ENCODE assay signal across 1 cellular context in the genomic region with DNA sequence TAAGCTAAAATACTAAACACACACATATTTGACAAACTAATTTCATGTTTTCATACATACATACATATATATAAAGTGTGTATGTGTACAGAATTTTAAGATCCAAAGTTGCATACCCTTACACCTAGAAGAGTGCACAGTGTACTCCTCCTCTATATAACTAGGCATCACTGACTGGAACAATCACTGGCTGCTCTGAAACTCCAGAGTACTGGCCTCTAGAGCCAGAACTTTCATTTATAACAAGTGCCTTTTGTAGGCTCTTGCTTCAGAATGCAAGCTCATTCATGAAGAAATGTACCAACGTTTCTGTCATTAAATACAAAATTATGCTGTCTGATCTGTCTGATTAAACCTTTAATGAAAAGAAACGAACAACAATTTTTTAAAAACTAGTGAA.
TF ChIP-seq lines count a peak whose summit lies in the region.

No MANE protein-coding gene starts in this region.

TF ChIP-seq in HepG2, 621 proteins besides CTCF, POLR2A, EP300 and RAD21:
- no peak for TF ChIP-seq ZNF674 (CRISPR knock-in tag; IDR thresholded peaks at IDR 0.05; ENCODE audit: low read depth)
- TF ChIP-seq, protein P1, sequence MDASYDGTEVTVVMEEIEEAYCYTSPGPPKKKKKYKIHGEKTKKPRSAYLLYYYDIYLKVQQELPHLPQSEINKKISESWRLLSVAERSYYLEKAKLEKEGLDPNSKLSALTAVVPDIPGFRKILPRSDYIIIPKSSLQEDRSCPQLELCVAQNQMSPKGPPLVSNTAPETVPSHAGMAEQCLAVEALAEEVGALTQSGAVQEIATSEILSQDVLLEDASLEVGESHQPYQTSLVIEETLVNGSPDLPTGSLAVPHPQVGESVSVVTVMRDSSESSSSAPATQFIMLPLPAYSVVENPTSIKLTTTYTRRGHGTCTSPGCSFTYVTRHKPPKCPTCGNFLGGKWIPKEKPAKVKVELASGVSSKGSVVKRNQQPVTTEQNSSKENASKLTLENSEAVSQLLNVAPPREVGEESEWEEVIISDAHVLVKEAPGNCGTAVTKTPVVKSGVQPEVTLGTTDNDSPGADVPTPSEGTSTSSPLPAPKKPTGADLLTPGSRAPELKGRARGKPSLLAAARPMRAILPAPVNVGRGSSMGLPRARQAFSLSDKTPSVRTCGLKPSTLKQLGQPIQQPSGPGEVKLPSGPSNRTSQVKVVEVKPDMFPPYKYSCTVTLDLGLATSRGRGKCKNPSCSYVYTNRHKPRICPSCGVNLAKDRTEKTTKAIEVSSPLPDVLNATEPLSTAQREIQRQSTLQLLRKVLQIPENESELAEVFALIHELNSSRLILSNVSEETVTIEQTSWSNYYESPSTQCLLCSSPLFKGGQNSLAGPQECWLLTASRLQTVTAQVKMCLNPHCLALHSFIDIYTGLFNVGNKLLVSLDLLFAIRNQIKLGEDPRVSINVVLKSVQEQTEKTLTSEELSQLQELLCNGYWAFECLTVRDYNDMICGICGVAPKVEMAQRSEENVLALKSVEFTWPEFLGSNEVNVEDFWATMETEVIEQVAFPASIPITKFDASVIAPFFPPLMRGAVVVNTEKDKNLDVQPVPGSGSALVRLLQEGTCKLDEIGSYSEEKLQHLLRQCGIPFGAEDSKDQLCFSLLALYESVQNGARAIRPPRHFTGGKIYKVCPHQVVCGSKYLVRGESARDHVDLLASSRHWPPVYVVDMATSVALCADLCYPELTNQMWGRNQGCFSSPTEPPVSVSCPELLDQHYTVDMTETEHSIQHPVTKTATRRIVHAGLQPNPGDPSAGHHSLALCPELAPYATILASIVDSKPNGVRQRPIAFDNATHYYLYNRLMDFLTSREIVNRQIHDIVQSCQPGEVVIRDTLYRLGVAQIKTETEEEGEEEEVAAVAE (CRISPR knock-in tag; IDR thresholded peaks at IDR 0.05; ENCODE audit: borderline replicate concordance) = no peak
- TF ChIP-seq, protein P2, sequence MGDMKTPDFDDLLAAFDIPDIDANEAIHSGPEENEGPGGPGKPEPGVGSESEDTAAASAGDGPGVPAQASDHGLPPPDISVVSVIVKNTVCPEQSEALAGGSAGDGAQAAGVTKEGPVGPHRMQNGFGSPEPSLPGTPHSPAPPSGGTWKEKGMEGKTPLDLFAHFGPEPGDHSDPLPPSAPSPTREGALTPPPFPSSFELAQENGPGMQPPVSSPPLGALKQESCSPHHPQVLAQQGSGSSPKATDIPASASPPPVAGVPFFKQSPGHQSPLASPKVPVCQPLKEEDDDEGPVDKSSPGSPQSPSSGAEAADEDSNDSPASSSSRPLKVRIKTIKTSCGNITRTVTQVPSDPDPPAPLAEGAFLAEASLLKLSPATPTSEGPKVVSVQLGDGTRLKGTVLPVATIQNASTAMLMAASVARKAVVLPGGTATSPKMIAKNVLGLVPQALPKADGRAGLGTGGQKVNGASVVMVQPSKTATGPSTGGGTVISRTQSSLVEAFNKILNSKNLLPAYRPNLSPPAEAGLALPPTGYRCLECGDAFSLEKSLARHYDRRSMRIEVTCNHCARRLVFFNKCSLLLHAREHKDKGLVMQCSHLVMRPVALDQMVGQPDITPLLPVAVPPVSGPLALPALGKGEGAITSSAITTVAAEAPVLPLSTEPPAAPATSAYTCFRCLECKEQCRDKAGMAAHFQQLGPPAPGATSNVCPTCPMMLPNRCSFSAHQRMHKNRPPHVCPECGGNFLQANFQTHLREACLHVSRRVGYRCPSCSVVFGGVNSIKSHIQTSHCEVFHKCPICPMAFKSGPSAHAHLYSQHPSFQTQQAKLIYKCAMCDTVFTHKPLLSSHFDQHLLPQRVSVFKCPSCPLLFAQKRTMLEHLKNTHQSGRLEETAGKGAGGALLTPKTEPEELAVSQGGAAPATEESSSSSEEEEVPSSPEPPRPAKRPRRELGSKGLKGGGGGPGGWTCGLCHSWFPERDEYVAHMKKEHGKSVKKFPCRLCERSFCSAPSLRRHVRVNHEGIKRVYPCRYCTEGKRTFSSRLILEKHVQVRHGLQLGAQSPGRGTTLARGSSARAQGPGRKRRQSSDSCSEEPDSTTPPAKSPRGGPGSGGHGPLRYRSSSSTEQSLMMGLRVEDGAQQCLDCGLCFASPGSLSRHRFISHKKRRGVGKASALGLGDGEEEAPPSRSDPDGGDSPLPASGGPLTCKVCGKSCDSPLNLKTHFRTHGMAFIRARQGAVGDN (CRISPR knock-in tag; IDR thresholded peaks at IDR 0.05) = no peak
- TF ChIP-seq, protein P3, sequence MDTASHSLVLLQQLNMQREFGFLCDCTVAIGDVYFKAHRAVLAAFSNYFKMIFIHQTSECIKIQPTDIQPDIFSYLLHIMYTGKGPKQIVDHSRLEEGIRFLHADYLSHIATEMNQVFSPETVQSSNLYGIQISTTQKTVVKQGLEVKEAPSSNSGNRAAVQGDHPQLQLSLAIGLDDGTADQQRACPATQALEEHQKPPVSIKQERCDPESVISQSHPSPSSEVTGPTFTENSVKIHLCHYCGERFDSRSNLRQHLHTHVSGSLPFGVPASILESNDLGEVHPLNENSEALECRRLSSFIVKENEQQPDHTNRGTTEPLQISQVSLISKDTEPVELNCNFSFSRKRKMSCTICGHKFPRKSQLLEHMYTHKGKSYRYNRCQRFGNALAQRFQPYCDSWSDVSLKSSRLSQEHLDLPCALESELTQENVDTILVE (CRISPR knock-in tag; IDR thresholded peaks at IDR 0.05) = no peak
- TF ChIP-seq ZNF354B (CRISPR knock-in tag; IDR thresholded peaks at IDR 0.05) = no peak
- TF ChIP-seq TSC22D2 (CRISPR knock-in tag; IDR thresholded peaks at IDR 0.05; ENCODE audit: borderline replicate concordance) = no peak
- no peak for TF ChIP-seq HNF4G (IDR thresholded peaks at IDR 0.05; ENCODE audit: borderline replicate concordance, low read depth, low read length)
- TF ChIP-seq HNF4G (CRISPR knock-in tag; IDR thresholded peaks at IDR 0.05; ENCODE audit: borderline replicate concordance, low read depth) = no peak
- TF ChIP-seq ZNF234 (CRISPR knock-in tag; conservative IDR thresholded peaks at IDR 0.05) = no peak
- TF ChIP-seq MED13 (CRISPR knock-in tag; IDR thresholded peaks at IDR 0.05) = no peak
- TF ChIP-seq, protein P4, sequence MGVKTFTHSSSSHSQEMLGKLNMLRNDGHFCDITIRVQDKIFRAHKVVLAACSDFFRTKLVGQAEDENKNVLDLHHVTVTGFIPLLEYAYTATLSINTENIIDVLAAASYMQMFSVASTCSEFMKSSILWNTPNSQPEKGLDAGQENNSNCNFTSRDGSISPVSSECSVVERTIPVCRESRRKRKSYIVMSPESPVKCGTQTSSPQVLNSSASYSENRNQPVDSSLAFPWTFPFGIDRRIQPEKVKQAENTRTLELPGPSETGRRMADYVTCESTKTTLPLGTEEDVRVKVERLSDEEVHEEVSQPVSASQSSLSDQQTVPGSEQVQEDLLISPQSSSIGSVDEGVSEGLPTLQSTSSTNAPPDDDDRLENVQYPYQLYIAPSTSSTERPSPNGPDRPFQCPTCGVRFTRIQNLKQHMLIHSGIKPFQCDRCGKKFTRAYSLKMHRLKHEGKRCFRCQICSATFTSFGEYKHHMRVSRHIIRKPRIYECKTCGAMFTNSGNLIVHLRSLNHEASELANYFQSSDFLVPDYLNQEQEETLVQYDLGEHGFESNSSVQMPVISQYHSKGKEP (CRISPR knock-in tag; IDR thresholded peaks at IDR 0.05) = no peak
- TF ChIP-seq, protein P5, sequence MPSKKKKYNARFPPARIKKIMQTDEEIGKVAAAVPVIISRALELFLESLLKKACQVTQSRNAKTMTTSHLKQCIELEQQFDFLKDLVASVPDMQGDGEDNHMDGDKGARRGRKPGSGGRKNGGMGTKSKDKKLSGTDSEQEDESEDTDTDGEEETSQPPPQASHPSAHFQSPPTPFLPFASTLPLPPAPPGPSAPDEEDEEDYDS (CRISPR knock-in tag; IDR thresholded peaks at IDR 0.05) = no peak
- TF ChIP-seq, protein P6, sequence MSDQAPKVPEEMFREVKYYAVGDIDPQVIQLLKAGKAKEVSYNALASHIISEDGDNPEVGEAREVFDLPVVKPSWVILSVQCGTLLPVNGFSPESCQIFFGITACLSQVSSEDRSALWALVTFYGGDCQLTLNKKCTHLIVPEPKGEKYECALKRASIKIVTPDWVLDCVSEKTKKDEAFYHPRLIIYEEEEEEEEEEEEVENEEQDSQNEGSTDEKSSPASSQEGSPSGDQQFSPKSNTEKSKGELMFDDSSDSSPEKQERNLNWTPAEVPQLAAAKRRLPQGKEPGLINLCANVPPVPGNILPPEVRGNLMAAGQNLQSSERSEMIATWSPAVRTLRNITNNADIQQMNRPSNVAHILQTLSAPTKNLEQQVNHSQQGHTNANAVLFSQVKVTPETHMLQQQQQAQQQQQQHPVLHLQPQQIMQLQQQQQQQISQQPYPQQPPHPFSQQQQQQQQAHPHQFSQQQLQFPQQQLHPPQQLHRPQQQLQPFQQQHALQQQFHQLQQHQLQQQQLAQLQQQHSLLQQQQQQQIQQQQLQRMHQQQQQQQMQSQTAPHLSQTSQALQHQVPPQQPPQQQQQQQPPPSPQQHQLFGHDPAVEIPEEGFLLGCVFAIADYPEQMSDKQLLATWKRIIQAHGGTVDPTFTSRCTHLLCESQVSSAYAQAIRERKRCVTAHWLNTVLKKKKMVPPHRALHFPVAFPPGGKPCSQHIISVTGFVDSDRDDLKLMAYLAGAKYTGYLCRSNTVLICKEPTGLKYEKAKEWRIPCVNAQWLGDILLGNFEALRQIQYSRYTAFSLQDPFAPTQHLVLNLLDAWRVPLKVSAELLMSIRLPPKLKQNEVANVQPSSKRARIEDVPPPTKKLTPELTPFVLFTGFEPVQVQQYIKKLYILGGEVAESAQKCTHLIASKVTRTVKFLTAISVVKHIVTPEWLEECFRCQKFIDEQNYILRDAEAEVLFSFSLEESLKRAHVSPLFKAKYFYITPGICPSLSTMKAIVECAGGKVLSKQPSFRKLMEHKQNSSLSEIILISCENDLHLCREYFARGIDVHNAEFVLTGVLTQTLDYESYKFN (CRISPR knock-in tag; conservative IDR thresholded peaks at IDR 0.05) = no peak
- TF ChIP-seq, protein P7, sequence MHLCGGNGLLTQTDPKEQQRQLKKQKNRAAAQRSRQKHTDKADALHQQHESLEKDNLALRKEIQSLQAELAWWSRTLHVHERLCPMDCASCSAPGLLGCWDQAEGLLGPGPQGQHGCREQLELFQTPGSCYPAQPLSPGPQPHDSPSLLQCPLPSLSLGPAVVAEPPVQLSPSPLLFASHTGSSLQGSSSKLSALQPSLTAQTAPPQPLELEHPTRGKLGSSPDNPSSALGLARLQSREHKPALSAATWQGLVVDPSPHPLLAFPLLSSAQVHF (CRISPR knock-in tag; IDR thresholded peaks at IDR 0.05) = no peak
- TF ChIP-seq KDM6A (CRISPR knock-in tag; IDR thresholded peaks at IDR 0.05; ENCODE audit: low read depth) = no peak
- TF ChIP-seq ZSCAN25 (CRISPR knock-in tag; IDR thresholded peaks at IDR 0.05) = no peak
